ENCODE assay signal across 9 cellular contexts in the genomic region with DNA sequence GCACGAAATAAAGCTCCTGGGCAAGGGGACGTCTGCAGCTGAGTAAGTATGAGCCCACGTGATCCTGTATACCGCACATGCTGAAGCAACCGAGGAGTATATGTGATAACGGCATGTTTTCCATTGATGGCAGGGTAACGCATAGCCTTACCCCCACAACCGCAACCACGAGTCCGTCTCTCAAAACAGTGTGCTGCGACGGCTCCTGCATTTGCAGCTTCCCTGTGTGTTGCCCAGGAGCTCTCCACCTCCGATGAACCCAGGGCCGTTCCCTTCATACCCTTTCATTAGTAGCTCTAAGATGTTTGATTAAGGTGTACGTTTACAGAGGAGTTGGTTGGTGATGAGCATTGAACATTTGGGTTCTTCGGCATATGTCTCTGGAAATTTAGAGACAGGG.
"Had no signal": no experiment of that assay in that cellular context is flagged by ENCODE, and none has a peak within 500 bp of the region (broad histone marks: within the 10 kb centered on the region; RNA-seq: fewer than 3 reads in every experiment).

No MANE protein-coding gene starts in this region.

- H3K36me3 ChIP-seq: HAP-1 had no signal

- H3K4me3 Mint-ChIP-seq: GM23338, HFFc6, IgD-negative memory B cell had no signal

- H3K4me2 ChIP-seq: GM23338 had no signal

- H3K4me3 ChIP-seq: GM23338, HAP-1 had no signal

- H2AFZ ChIP-seq: GM23338 had no signal

- H3K27ac Mint-ChIP-seq: GM23338, HFFc6, IgD-negative memory B cell had no signal

- H3K27ac ChIP-seq: HL-60 had no signal

- H3K27me3 Mint-ChIP-seq: IgD-negative memory B cell had no signal

- FAIRE-seq: HepG2 had no signal

- H3K9me3 ChIP-seq: HAP-1 had no signal

- H3K4me1 ChIP-seq: HAP-1 had no signal

- ATAC-seq: GM23338, HCT116, HepG2 had no signal

- H3K9me3 Mint-ChIP-seq: GM23338, HFFc6 had no signal

- DNase-seq: H7, HFFc6, KBM-7 had no signal
